Comparison of ENCODE assay signal across 13 cellular contexts in genomic region chr9:91174772-91175171, GRCh38.
A peak's percentile ranks its signal among the peaks of the same experiment; 100 is the strongest.
DNase-seq lines count a peak whose midpoint lies in the region; ATAC-seq lines count a peak whose summit lies in the region.
"Had no signal": no experiment of that assay in that cellular context is flagged by ENCODE, and none has a peak within 500 bp of the region (broad histone marks: within the 10 kb centered on the region; RNA-seq: fewer than 3 reads in every experiment).

No MANE protein-coding gene starts in this region.

- H3K4me3 Mint-ChIP-seq in activated naive CD8-positive, alpha-beta T cell treated with anti-CD3 and anti-CD28 coated beads, Interleukin-2, amount 50 U/mL, for 24 hours: peak overlapping the region; percentile 61
- H3K4me3 Mint-ChIP-seq: H9 had no signal

- no peaks in the 10 kb centered on the region for H3K27me3 Mint-ChIP-seq in activated naive CD8-positive, alpha-beta T cell treated with anti-CD3 and anti-CD28 coated beads, Interleukin-2, amount 50 U/mL, for 24 hours

- peaks cover 24 to 42% of the 10 kb centered on the region in 2 donors for H3K36me3 Mint-ChIP-seq in activated naive CD4-positive, alpha-beta T cell treated with anti-CD3 and anti-CD28 coated beads, Interleukin-2, amount 50 U/mL, for 72 hours
- peaks cover 26% of the 10 kb centered on the region for H3K36me3 Mint-ChIP-seq in activated naive CD8-positive, alpha-beta T cell treated with anti-CD3 and anti-CD28 coated beads, Interleukin-2, amount 50 U/mL, for 24 hours (ENCODE audit: low read depth)

- ATAC-seq in activated naive CD4-positive, alpha-beta T cell treated with anti-CD3 and anti-CD28 coated beads, Interleukin-2, amount 50 U/mL, for 72 hours: no peak
- ATAC-seq in activated naive CD8-positive, alpha-beta T cell treated with anti-CD3 and anti-CD28 coated beads, Interleukin-2, amount 50 U/mL, for 24 hours: no peak
- ATAC-seq in HG03520 (IDR thresholded peaks at IDR 0.05; ENCODE audit: unreplicated experiment) (no peak), left cardiac atrium (no peak)
- ATAC-seq: body of pancreas had no signal

- intact Hi-C loops in left cardiac atrium (cut with DNase I): no loop called here

- peaks cover 69% of the 10 kb centered on the region for H3K4me1 Mint-ChIP-seq in activated naive CD8-positive, alpha-beta T cell treated with anti-CD3 and anti-CD28 coated beads, Interleukin-2, amount 50 U/mL, for 24 hours
- H3K4me1 Mint-ChIP-seq: H9 had no signal

- peaks cover 20 to 23% of the 10 kb centered on the region in 2 donors for H3K9me3 Mint-ChIP-seq in activated naive CD4-positive, alpha-beta T cell treated with anti-CD3 and anti-CD28 coated beads, Interleukin-2, amount 50 U/mL, for 72 hours
- H3K9me3 Mint-ChIP-seq in activated naive CD8-positive, alpha-beta T cell treated with anti-CD3 and anti-CD28 coated beads, Interleukin-2, amount 50 U/mL, for 24 hours: peaks cover 37% of the 10 kb centered on the region

- peak overlapping the region; percentile 3 to 94 for H3K27ac Mint-ChIP-seq in activated naive CD4-positive, alpha-beta T cell treated with anti-CD3 and anti-CD28 coated beads, Interleukin-2, amount 50 U/mL, for 72 hours
- peak overlapping the region; percentile 94 for H3K27ac Mint-ChIP-seq in activated naive CD8-positive, alpha-beta T cell treated with anti-CD3 and anti-CD28 coated beads, Interleukin-2, amount 50 U/mL, for 24 hours
- H3K27ac Mint-ChIP-seq: H9 had no signal

- no peak for DNase-seq in activated naive CD4-positive, alpha-beta T cell treated with anti-CD3 and anti-CD28 coated beads, Interleukin-2, amount 50 U/mL, for 72 hours (ENCODE audit: low spot score in 2 of 2)
- no peak for DNase-seq in activated naive CD4-positive, alpha-beta T cell treated with anti-CD3 and anti-CD28 coated beads, Interleukin-2, amount 50 U/mL, for 16 hours
- DNase-seq in NOMO-1 treated with DMSO at 0.1 percent for 48 hours (lab: John Stamatoyannopoulos, UW; ENCODE audit: unreplicated experiment) (peak; percentile 57), cerebellar nuclear complex (lab: John Stamatoyannopoulos, UW) (no peak), left cardiac atrium (no peak), kidney glomerular epithelial cell (lab: John Stamatoyannopoulos, UW) (no peak)
- no peak for DNase-seq in activated naive CD8-positive, alpha-beta T cell treated with anti-CD3 and anti-CD28 coated beads, Interleukin-2, amount 50 U/mL, for 24 hours
- DNase-seq: activated CD8-positive, alpha-beta memory T cell treated with anti-CD3 and anti-CD28 coated beads for 24 hours; body of pancreas; H9; mesendoderm; NCI-H446 treated with DMSO at 0.1 percent for 48 hours had no signal
